1 cellular context compared by ENCODE assay signal in the genomic region with DNA sequence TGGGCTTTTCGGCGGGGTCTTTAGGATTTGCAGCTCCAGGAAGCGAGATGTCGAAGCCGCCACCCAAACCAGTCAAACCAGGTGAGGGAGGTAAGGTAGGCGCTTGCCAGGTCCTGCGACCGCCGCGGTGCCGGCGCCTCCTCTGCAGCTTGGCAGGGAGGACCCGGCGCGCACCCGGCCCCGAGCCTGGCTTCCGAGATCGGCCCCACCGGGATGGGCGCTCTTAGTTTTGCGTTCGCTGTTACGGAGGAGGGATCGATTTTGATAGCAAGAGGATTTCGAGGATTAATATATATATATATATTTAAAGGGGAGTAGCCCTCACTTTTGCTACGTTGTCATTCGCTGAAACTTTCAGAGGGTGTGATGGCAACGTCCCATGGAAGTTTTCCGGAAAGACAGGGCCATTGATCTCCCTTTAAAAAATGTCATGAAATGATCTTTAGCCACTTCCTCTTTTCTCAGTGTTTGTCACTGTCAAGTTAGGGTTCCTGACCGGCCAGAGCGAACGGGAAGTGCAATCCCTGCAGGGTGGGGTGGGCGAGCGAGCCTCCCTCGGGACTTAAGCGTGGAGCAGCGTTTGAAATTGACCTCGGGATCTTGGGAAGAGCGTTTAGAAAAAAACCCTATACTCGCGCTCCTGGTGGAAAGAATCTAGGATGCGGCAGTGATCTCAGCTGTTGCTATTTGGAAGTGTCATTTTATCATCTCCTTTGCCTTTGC.
A peak's percentile ranks its signal among the peaks of the same experiment; 100 is the strongest.
TF ChIP-seq lines count a peak whose summit lies in the region.

No MANE protein-coding gene starts in this region.

TF ChIP-seq in HepG2, 621 proteins besides CTCF, POLR2A, EP300 and RAD21 (continued from another document and continues in another):
- TF ChIP-seq, protein P1, sequence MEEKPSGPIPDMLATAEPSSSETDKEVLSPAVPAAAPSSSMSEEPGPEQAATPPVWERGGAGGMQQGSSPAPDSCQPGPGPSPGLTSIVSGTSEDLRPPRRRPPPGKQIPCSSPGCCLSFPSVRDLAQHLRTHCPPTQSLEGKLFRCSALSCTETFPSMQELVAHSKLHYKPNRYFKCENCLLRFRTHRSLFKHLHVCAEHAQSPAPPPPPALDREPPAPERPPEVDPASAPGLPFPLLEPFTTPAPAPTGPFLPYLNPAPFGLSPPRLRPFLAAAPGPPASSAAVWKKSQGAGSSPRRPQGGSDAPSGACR (CRISPR knock-in tag; IDR thresholded peaks at IDR 0.05), result no peak
- TF ChIP-seq ZNF546 (CRISPR knock-in tag; conservative IDR thresholded peaks at IDR 0.05), result peak; percentile 68; the same call in 1 of the 2 replicates
- no peak for TF ChIP-seq ZIK1 (CRISPR knock-in tag; IDR thresholded peaks at IDR 0.05; ENCODE audit: borderline replicate concordance, low read depth)
- no peak; the same call in 1 of the 2 replicates for TF ChIP-seq ARNT2 (CRISPR knock-in tag; IDR thresholded peaks at IDR 0.05; ENCODE audit: low read depth)
- TF ChIP-seq ZNF570 (CRISPR knock-in tag; IDR thresholded peaks at IDR 0.05; ENCODE audit: borderline replicate concordance), result no peak
- TF ChIP-seq, protein P2, sequence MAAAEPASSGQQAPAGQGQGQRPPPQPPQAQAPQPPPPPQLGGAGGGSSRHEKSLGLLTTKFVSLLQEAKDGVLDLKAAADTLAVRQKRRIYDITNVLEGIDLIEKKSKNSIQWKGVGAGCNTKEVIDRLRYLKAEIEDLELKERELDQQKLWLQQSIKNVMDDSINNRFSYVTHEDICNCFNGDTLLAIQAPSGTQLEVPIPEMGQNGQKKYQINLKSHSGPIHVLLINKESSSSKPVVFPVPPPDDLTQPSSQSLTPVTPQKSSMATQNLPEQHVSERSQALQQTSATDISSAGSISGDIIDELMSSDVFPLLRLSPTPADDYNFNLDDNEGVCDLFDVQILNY (CRISPR knock-in tag; conservative IDR thresholded peaks at IDR 0.05), result no peak
- no peak for TF ChIP-seq ZNF773 (CRISPR knock-in tag; IDR thresholded peaks at IDR 0.05; ENCODE audit: borderline replicate concordance)
- TF ChIP-seq SNAI1 (CRISPR knock-in tag; IDR thresholded peaks at IDR 0.05; ENCODE audit: borderline replicate concordance), result no peak
- no peak for TF ChIP-seq ATM (IDR thresholded peaks at IDR 0.05; ENCODE audit: borderline replicate concordance)
- TF ChIP-seq RCOR2 (CRISPR knock-in tag; IDR thresholded peaks at IDR 0.05), result no peak
- TF ChIP-seq SMYD3 (CRISPR knock-in tag; IDR thresholded peaks at IDR 0.05), result no peak
- no peak for TF ChIP-seq XBP1 (CRISPR knock-in tag; IDR thresholded peaks at IDR 0.05)
- TF ChIP-seq ZNF589 (CRISPR knock-in tag; conservative IDR thresholded peaks at IDR 0.05), result 0 out of 2 replicates have a peak, but pooled peaks have one; percentile 21
- TF ChIP-seq, protein P3, sequence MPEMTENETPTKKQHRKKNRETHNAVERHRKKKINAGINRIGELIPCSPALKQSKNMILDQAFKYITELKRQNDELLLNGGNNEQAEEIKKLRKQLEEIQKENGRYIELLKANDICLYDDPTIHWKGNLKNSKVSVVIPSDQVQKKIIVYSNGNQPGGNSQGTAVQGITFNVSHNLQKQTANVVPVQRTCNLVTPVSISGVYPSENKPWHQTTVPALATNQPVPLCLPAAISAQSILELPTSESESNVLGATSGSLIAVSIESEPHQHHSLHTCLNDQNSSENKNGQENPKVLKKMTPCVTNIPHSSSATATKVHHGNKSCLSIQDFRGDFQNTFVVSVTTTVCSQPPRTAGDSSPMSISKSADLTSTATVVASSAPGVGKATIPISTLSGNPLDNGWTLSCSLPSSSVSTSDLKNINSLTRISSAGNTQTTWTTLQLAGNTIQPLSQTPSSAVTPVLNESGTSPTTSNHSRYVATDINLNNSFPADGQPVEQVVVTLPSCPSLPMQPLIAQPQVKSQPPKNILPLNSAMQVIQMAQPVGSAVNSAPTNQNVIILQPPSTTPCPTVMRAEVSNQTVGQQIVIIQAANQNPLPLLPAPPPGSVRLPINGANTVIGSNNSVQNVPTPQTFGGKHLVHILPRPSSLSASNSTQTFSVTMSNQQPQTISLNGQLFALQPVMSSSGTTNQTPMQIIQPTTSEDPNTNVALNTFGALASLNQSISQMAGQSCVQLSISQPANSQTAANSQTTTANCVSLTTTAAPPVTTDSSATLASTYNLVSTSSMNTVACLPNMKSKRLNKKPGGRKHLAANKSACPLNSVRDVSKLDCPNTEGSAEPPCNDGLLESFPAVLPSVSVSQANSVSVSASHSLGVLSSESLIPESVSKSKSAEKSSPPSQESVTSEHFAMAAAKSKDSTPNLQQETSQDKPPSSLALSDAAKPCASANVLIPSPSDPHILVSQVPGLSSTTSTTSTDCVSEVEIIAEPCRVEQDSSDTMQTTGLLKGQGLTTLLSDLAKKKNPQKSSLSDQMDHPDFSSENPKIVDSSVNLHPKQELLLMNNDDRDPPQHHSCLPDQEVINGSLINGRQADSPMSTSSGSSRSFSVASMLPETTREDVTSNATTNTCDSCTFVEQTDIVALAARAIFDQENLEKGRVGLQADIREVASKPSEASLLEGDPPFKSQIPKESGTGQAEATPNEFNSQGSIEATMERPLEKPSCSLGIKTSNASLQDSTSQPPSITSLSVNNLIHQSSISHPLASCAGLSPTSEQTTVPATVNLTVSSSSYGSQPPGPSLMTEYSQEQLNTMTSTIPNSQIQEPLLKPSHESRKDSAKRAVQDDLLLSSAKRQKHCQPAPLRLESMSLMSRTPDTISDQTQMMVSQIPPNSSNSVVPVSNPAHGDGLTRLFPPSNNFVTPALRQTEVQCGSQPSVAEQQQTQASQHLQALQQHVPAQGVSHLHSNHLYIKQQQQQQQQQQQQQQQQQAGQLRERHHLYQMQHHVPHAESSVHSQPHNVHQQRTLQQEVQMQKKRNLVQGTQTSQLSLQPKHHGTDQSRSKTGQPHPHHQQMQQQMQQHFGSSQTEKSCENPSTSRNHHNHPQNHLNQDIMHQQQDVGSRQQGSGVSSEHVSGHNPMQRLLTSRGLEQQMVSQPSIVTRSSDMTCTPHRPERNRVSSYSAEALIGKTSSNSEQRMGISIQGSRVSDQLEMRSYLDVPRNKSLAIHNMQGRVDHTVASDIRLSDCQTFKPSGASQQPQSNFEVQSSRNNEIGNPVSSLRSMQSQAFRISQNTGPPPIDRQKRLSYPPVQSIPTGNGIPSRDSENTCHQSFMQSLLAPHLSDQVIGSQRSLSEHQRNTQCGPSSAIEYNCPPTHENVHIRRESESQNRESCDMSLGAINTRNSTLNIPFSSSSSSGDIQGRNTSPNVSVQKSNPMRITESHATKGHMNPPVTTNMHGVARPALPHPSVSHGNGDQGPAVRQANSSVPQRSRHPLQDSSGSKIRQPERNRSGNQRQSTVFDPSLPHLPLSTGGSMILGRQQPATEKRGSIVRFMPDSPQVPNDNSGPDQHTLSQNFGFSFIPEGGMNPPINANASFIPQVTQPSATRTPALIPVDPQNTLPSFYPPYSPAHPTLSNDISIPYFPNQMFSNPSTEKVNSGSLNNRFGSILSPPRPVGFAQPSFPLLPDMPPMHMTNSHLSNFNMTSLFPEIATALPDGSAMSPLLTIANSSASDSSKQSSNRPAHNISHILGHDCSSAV (CRISPR knock-in tag; IDR thresholded peaks at IDR 0.05; ENCODE audit: borderline replicate concordance), result no peak
- TF ChIP-seq, protein P4, sequence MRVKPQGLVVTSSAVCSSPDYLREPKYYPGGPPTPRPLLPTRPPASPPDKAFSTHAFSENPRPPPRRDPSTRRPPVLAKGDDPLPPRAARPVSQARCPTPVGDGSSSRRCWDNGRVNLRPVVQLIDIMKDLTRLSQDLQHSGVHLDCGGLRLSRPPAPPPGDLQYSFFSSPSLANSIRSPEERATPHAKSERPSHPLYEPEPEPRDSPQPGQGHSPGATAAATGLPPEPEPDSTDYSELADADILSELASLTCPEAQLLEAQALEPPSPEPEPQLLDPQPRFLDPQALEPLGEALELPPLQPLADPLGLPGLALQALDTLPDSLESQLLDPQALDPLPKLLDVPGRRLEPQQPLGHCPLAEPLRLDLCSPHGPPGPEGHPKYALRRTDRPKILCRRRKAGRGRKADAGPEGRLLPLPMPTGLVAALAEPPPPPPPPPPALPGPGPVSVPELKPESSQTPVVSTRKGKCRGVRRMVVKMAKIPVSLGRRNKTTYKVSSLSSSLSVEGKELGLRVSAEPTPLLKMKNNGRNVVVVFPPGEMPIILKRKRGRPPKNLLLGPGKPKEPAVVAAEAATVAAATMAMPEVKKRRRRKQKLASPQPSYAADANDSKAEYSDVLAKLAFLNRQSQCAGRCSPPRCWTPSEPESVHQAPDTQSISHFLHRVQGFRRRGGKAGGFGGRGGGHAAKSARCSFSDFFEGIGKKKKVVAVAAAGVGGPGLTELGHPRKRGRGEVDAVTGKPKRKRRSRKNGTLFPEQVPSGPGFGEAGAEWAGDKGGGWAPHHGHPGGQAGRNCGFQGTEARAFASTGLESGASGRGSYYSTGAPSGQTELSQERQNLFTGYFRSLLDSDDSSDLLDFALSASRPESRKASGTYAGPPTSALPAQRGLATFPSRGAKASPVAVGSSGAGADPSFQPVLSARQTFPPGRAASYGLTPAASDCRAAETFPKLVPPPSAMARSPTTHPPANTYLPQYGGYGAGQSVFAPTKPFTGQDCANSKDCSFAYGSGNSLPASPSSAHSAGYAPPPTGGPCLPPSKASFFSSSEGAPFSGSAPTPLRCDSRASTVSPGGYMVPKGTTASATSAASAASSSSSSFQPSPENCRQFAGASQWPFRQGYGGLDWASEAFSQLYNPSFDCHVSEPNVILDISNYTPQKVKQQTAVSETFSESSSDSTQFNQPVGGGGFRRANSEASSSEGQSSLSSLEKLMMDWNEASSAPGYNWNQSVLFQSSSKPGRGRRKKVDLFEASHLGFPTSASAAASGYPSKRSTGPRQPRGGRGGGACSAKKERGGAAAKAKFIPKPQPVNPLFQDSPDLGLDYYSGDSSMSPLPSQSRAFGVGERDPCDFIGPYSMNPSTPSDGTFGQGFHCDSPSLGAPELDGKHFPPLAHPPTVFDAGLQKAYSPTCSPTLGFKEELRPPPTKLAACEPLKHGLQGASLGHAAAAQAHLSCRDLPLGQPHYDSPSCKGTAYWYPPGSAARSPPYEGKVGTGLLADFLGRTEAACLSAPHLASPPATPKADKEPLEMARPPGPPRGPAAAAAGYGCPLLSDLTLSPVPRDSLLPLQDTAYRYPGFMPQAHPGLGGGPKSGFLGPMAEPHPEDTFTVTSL (CRISPR knock-in tag; IDR thresholded peaks at IDR 0.05; ENCODE audit: borderline replicate concordance), result no peak; the same call in 1 of the 2 replicates
- TF ChIP-seq KDM2A (CRISPR knock-in tag; IDR thresholded peaks at IDR 0.05; ENCODE audit: borderline replicate concordance, low read depth), result peak; percentile 36; the same call in 1 of the 2 replicates
- no peak for TF ChIP-seq MED1 (CRISPR knock-in tag; IDR thresholded peaks at IDR 0.05)
- TF ChIP-seq CBX2 (IDR thresholded peaks at IDR 0.05; ENCODE audit: low read depth, low read length), result no peak
- no peak for TF ChIP-seq CBX2 (CRISPR knock-in tag; IDR thresholded peaks at IDR 0.05; ENCODE audit: low read depth)
- 0 out of 2 replicates have a peak, but pooled peaks have one; percentile 27 for TF ChIP-seq NFKB2 (CRISPR knock-in tag; IDR thresholded peaks at IDR 0.05; ENCODE audit: borderline replicate concordance)
- no peak for TF ChIP-seq ZFP1 (CRISPR knock-in tag; IDR thresholded peaks at IDR 0.05)
- TF ChIP-seq KMT2A (CRISPR knock-in tag; IDR thresholded peaks at IDR 0.05), result no peak
- no peak for TF ChIP-seq HMG20A (CRISPR knock-in tag; IDR thresholded peaks at IDR 0.05; ENCODE audit: borderline replicate concordance)
- TF ChIP-seq, protein P5, sequence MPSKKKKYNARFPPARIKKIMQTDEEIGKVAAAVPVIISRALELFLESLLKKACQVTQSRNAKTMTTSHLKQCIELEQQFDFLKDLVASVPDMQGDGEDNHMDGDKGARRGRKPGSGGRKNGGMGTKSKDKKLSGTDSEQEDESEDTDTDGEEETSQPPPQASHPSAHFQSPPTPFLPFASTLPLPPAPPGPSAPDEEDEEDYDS (CRISPR knock-in tag; IDR thresholded peaks at IDR 0.05), result 0 out of 2 replicates have a peak, but pooled peaks have one; percentile 9
- TF ChIP-seq, protein P6, sequence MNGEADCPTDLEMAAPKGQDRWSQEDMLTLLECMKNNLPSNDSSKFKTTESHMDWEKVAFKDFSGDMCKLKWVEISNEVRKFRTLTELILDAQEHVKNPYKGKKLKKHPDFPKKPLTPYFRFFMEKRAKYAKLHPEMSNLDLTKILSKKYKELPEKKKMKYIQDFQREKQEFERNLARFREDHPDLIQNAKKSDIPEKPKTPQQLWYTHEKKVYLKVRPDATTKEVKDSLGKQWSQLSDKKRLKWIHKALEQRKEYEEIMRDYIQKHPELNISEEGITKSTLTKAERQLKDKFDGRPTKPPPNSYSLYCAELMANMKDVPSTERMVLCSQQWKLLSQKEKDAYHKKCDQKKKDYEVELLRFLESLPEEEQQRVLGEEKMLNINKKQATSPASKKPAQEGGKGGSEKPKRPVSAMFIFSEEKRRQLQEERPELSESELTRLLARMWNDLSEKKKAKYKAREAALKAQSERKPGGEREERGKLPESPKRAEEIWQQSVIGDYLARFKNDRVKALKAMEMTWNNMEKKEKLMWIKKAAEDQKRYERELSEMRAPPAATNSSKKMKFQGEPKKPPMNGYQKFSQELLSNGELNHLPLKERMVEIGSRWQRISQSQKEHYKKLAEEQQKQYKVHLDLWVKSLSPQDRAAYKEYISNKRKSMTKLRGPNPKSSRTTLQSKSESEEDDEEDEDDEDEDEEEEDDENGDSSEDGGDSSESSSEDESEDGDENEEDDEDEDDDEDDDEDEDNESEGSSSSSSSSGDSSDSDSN (CRISPR knock-in tag; IDR thresholded peaks at IDR 0.05), result peak; percentile 44; the same call in 1 of the 2 replicates
- no peak for TF ChIP-seq MED13 (CRISPR knock-in tag; IDR thresholded peaks at IDR 0.05)
